Comparison of ENCODE assay signal across 1 cellular context in genomic region chr20:50651676-50652075, GRCh38.
TF ChIP-seq lines count a peak whose summit lies in the region.

No MANE protein-coding gene starts in this region.

TF ChIP-seq in HepG2, 621 proteins besides CTCF, POLR2A, EP300 and RAD21:
- TF ChIP-seq, protein P1, sequence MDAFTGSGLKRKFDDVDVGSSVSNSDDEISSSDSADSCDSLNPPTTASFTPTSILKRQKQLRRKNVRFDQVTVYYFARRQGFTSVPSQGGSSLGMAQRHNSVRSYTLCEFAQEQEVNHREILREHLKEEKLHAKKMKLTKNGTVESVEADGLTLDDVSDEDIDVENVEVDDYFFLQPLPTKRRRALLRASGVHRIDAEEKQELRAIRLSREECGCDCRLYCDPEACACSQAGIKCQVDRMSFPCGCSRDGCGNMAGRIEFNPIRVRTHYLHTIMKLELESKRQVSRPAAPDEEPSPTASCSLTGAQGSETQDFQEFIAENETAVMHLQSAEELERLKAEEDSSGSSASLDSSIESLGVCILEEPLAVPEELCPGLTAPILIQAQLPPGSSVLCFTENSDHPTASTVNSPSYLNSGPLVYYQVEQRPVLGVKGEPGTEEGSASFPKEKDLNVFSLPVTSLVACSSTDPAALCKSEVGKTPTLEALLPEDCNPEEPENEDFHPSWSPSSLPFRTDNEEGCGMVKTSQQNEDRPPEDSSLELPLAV (CRISPR knock-in tag; conservative IDR thresholded peaks at IDR 0.05; ENCODE audit: low read depth) = no peak
- TF ChIP-seq ZNF782 (CRISPR knock-in tag; IDR thresholded peaks at IDR 0.05; ENCODE audit: borderline replicate concordance) = 0 out of 2 replicates have a peak, but pooled peaks have one; percentile 22
- no peak for TF ChIP-seq RFX3 (CRISPR knock-in tag; IDR thresholded peaks at IDR 0.05)
- 0 out of 2 replicates have a peak, but pooled peaks have one; percentile 25 for TF ChIP-seq ZNF761 (CRISPR knock-in tag; conservative IDR thresholded peaks at IDR 0.05)
- TF ChIP-seq CREB1 (IDR thresholded peaks at IDR 0.05) = no peak
- no peak for TF ChIP-seq CREB1 (CRISPR knock-in tag; IDR thresholded peaks at IDR 0.05)
- TF ChIP-seq, protein P2, sequence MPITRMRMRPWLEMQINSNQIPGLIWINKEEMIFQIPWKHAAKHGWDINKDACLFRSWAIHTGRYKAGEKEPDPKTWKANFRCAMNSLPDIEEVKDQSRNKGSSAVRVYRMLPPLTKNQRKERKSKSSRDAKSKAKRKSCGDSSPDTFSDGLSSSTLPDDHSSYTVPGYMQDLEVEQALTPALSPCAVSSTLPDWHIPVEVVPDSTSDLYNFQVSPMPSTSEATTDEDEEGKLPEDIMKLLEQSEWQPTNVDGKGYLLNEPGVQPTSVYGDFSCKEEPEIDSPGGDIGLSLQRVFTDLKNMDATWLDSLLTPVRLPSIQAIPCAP (CRISPR knock-in tag; IDR thresholded peaks at IDR 0.05; ENCODE audit: low read depth) = no peak
- no peak for TF ChIP-seq BRCA1 (CRISPR knock-in tag; IDR thresholded peaks at IDR 0.05)
- 0 out of 2 replicates have a peak, but pooled peaks have one; percentile 17 for TF ChIP-seq ZNF331 (CRISPR knock-in tag; IDR thresholded peaks at IDR 0.05)
- TF ChIP-seq ZSCAN21 (CRISPR knock-in tag; IDR thresholded peaks at IDR 0.05; ENCODE audit: borderline replicate concordance) = no peak
